ENCODE assay signal across 24 cellular contexts in genomic region chr4:86626066-86626465, GRCh38. TPM values are rescaled to one million over a fixed set of nuclear protein-coding genes. Genes with fewer than 3 reads are reported as not detected.
DNase-seq lines count a peak whose midpoint lies in the region; ATAC-seq and TF ChIP-seq lines count a peak whose summit lies in the region.
"Had no signal": no experiment of that assay in that cellular context is flagged by ENCODE, and none has a peak within 500 bp of the region (broad histone marks: within the 10 kb centered on the region; RNA-seq: fewer than 3 reads in every experiment).

No MANE protein-coding gene starts in this region.

- H3K18ac ChIP-seq in mesendoderm (ENCODE audit: low read length): no peak overlapping the region

- no peak for ATAC-seq in right cardiac atrium
- ATAC-seq in GM21529 (IDR thresholded peaks at IDR 0.05; ENCODE audit: unreplicated experiment): no peak
- ATAC-seq: PC-3 had no signal

- DNase-seq in cardiac muscle cell (ENCODE audit: low read depth in 1 of 2, low spot score in 1 of 2) (peak in 1 of 2 donors; percentile 6), right cardiac atrium (no peak), fibroblast of gingiva (ENCODE audit: low read depth) (peak; percentile 23), inferior parietal cortex (ENCODE audit: extremely low spot score) (no peak), mesendoderm (no peak), NCI-H1417 treated with DMSO at 0.1 percent for 48 hours (lab: John Stamatoyannopoulos, UW) (no peak)
- DNase-seq: ACHN; BE2C; CD8-positive, alpha-beta memory T cell; DMS79 treated with DMSO at 0.1 percent for 48 hours; GF-D8; HCEC 1CT; NCI-H1092 treated with DMSO at 0.1 percent for 48 hours; NCI-H1436 treated with DMSO at 0.1 percent for 48 hours; NCI-H187 treated with DMSO at 0.1 percent for 48 hours; NCI-H2171 treated with DMSO at 0.1 percent for 48 hours; NCI-H345; NCI-H524 treated with DMSO at 0.1 percent for 48 hours; NCI-H774; PC-3 had no signal

- no peak overlapping the region for H4K8ac ChIP-seq in mesendoderm (ENCODE audit: low read depth, low read length)

- H2AK5ac ChIP-seq in mesendoderm (ENCODE audit: low read length): no peak overlapping the region

- no peaks in the 10 kb centered on the region for H3K27me3 ChIP-seq in cardiac muscle cell
- H3K27me3 ChIP-seq in right cardiac atrium (ENCODE audit: control insufficient read depth, insufficient read depth): no peaks in the 10 kb centered on the region
- no peaks in the 10 kb centered on the region for H3K27me3 ChIP-seq in mesendoderm (ENCODE audit: insufficient read depth, low read length, poor library complexity)
- H3K27me3 ChIP-seq: BE2C had no signal

- H3K9me3 ChIP-seq in cardiac muscle cell (ENCODE audit: low read depth) (no peaks in the 10 kb centered on the region), right cardiac atrium (ENCODE audit: control insufficient read depth, low read length) (no peaks in the 10 kb centered on the region), mesodermal cell (ENCODE audit: control insufficient read depth, low read length) (no peaks in the 10 kb centered on the region)
- H3K9me3 ChIP-seq: BE2C had no signal

- peaks cover 4% of the 10 kb centered on the region for H3K79me1 ChIP-seq in mesendoderm (ENCODE audit: low read length)

- H3K4me2 ChIP-seq in mesendoderm (ENCODE audit: low read length): no peak overlapping the region

- no peak overlapping the region for H3K56ac ChIP-seq in mesendoderm (ENCODE audit: low read length)

- H3K27ac ChIP-seq in cardiac muscle cell: peak overlapping the region; percentile 59
- H3K27ac ChIP-seq in right cardiac atrium (ENCODE audit: low read length): no peak overlapping the region
- H3K27ac ChIP-seq in mesodermal cell (ENCODE audit: low read depth, low read length, severe bottlenecking): peak overlapping the region; percentile 87
- H3K27ac ChIP-seq in mesendoderm (ENCODE audit: low read depth, low read length): no peak overlapping the region
- H3K27ac ChIP-seq: 22Rv1, HL-60 had no signal

- no peak overlapping the region for H3K23ac ChIP-seq in mesendoderm (ENCODE audit: low read length)

- no peak for TF ChIP-seq CTCF in cardiac muscle cell (IDR thresholded peaks at IDR 0.05; ENCODE audit: low read depth, low read length)

- no peak overlapping the region for H3K4ac ChIP-seq in mesendoderm (ENCODE audit: low read depth, low read length)

- H3K36me3 ChIP-seq in cardiac muscle cell: no peaks in the 10 kb centered on the region
- no peaks in the 10 kb centered on the region for H3K36me3 ChIP-seq in mesodermal cell (ENCODE audit: control insufficient read depth, insufficient read depth, low read length)
- no peaks in the 10 kb centered on the region for H3K36me3 ChIP-seq in mesendoderm (ENCODE audit: control insufficient read depth, insufficient read depth, low read length)
- H3K36me3 ChIP-seq: BE2C had no signal

- no peak overlapping the region for H4K5ac ChIP-seq in mesendoderm (ENCODE audit: low read length)

- no peaks in the 10 kb centered on the region for H3K79me2 ChIP-seq in mesendoderm (ENCODE audit: control insufficient read depth, insufficient read depth, low read length)

- no peak overlapping the region for H2BK5ac ChIP-seq in mesendoderm (ENCODE audit: low read length)

- H3K9ac ChIP-seq in mesendoderm (ENCODE audit: low read length): no peak overlapping the region

- H3K4me3 ChIP-seq in cardiac muscle cell (no peak overlapping the region), right cardiac atrium (ENCODE audit: low read length) (no peak overlapping the region), mesodermal cell (ENCODE audit: extremely low read depth, insufficient read depth, low read length, poor library complexity, severe bottlenecking) (no peak overlapping the region), mesendoderm (ENCODE audit: low read length) (no peak overlapping the region)

- H3K4me1 ChIP-seq in cardiac muscle cell (ENCODE audit: low read depth) (peaks cover 33% of the 10 kb centered on the region), right cardiac atrium (ENCODE audit: control insufficient read depth, insufficient read depth, low read length) (no peaks in the 10 kb centered on the region), mesodermal cell (ENCODE audit: control insufficient read depth, insufficient read depth, low read length, poor library complexity, severe bottlenecking) (peaks cover 31% of the 10 kb centered on the region), mesendoderm (ENCODE audit: control insufficient read depth, low read depth, low read length) (peaks cover 2% of the 10 kb centered on the region)

- intact Hi-C loops in right cardiac atrium (cut with DNase I): no loop called here

- no peak overlapping the region for H2BK15ac ChIP-seq in mesendoderm (replicated peaks; ENCODE audit: low read depth)

- H2BK120ac ChIP-seq in mesendoderm (ENCODE audit: low read depth, low read length): no peak overlapping the region

RNA-seq across cellular contexts. Expression of gene PTPN13, which starts 32.0 kb away (rescaled TPM):
- total RNA-seq in cardiac muscle cell (29.2 and 38.2 TPM in 2 replicates), right cardiac atrium (10 to 100 TPM in 1 of 4 donors, 1 to 10 TPM in 3; 7.5 to 10.7 (median 9.0) TPM)
- polyA plus RNA-seq in cardiac muscle cell (14.4 and 19.0 TPM in 2 replicates), right cardiac atrium (2.8 TPM)
- 61.2 TPM for polyA plus RNA-seq in mesodermal cell (2013, experiment 1 of 2)
- polyA plus RNA-seq in mesodermal cell (2013, experiment 2 of 2): 65.1 TPM
- polyA plus RNA-seq in mesendoderm (2013, experiment 1 of 2): 30.1 TPM
- polyA plus RNA-seq in mesendoderm (2013, experiment 2 of 2): 31.0 TPM

Comparison
In these comparisons a context has a peak if more than half of its experiments do, and no peak if none do; other contexts are left out.
1. H3K27ac ChIP-seq: peak in cardiac muscle cell (single experiment) and mesodermal cell (single experiment); none in right cardiac atrium (single experiment) and mesendoderm (single experiment).